ENCODE assay signal across 8 cellular contexts in the genomic region with DNA sequence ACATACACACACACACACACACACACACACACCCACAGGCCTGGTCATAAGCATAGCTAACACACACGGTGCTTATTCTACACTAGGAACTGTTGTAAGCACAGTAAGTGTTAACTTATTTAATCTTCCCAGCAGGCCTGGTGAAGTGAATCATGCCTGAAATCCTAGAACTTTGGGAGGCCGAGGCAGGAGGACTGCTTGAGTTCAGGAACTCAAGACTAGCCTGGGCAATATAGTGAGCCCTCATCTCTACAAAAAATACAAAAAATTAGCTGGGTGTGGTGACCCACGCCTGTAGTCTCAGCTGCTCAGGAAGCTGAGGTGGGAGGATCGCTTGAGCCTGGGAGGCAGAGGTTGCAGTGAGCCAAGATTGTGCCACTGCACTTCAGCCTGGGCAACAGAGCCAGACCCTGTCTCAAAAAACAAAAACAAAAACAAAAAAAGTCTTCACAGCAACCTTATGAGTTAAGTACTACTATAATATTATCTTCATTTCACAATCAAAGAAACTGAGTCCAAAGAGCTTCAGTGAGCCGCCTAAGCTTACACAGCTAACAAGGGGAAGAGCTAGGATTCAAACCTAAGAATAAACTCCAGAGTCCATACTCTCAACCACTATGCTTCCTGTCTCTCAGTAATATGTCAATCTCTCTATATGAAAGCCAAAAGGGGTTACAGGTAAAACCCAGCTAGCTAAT. TPM values are rescaled to one million over a fixed set of nuclear protein-coding genes. Genes with fewer than 3 reads are reported as not detected.
A peak's percentile ranks its signal among the peaks of the same experiment; 100 is the strongest.
DNase-seq lines count a peak whose midpoint lies in the region; ATAC-seq and TF ChIP-seq lines count a peak whose summit lies in the region.

No MANE protein-coding gene starts in this region.

- no peak for ATAC-seq in DND-41 (ENCODE audit: insufficient read depth, low read depth)
- no peak for ATAC-seq in GM18505 (IDR thresholded peaks at IDR 0.05; ENCODE audit: unreplicated experiment)

- H3K4me3 ChIP-seq in DND-41 (ENCODE audit: low read depth in 1 of 2, low read length in 2 of 2) (peak overlapping the region in 1 of 2 experiments; percentile 93; a peak in 3 of 4 replicates), endodermal cell (ENCODE audit: low read length) (peak overlapping the region; percentile 89), parathyroid adenoma (ENCODE audit: low read depth, low read length) (no peak overlapping the region)

- no peak overlapping the region for H3K27ac Mint-ChIP-seq in endodermal cell

- no peaks in the 10 kb centered on the region for H4K20me1 ChIP-seq in DND-41 (ENCODE audit: insufficient read depth, low read length)

- H3K36me3 ChIP-seq in DND-41 (ENCODE audit: insufficient read depth, low read length) (no peaks in the 10 kb centered on the region; the same call in none of the 2 replicates), endodermal cell (ENCODE audit: control insufficient read depth, insufficient read depth, low read length) (peaks cover 3% of the 10 kb centered on the region), parathyroid adenoma (ENCODE audit: control insufficient read depth, insufficient read depth, low read length) (no peaks in the 10 kb centered on the region)

- H2AFZ ChIP-seq in DND-41 (ENCODE audit: low read depth, low read length), result no peak overlapping the region
- H2AFZ ChIP-seq in parathyroid adenoma, result no peak overlapping the region

- TF ChIP-seq POLR2A in GM18505 (IDR thresholded peaks at IDR 0.05; ENCODE audit: borderline replicate concordance, extremely low read depth, insufficient read depth, insufficient read length), result no peak

- no peaks in the 10 kb centered on the region for H3K27me3 ChIP-seq in DND-41 (ENCODE audit: insufficient read depth, low read length, poor library complexity)
- H3K27me3 ChIP-seq in endodermal cell (ENCODE audit: control insufficient read depth, insufficient read depth, low read length, poor library complexity, severe bottlenecking), result peaks cover 17% of the 10 kb centered on the region
- no peaks in the 10 kb centered on the region for H3K27me3 ChIP-seq in parathyroid adenoma (ENCODE audit: control insufficient read depth, insufficient read depth, low read length)

- H3K9ac ChIP-seq in DND-41 (ENCODE audit: low read depth, low read length) (peak overlapping the region; percentile 92), endodermal cell (ENCODE audit: extremely low read depth, low read length, poor library complexity, severe bottlenecking) (no peak overlapping the region), parathyroid adenoma (no peak overlapping the region)

- peaks cover 72% of the 10 kb centered on the region for H3K79me2 ChIP-seq in DND-41 (ENCODE audit: insufficient read depth, low read length)
- peaks cover 7% of the 10 kb centered on the region for H3K79me2 ChIP-seq in parathyroid adenoma

- H3K4me3 Mint-ChIP-seq in endodermal cell, result peak overlapping the region; percentile 80

- H3K27me3 Mint-ChIP-seq in endodermal cell (ENCODE audit: insufficient read depth), result peaks cover 25% of the 10 kb centered on the region

- 87 to 90% methylated on average over 3 to 5 of the region's 5 CpGs for WGBS in endodermal cell (ENCODE audit: insufficient coverage in 1 of 2, insufficient read length in 1 of 2), 2 experiments

- peak overlapping the region; percentile 77 for H3K4me2 ChIP-seq in DND-41 (ENCODE audit: insufficient read depth, low read length)
- H3K4me2 ChIP-seq in parathyroid adenoma (ENCODE audit: low read length), result peak overlapping the region; percentile 86

- no peak for TF ChIP-seq CTCF in DND-41 (IDR thresholded peaks at IDR 0.05; ENCODE audit: borderline replicate concordance, extremely low read depth, low read length, poor library complexity, severe bottlenecking)
- no peak for TF ChIP-seq CTCF in endodermal cell (conservative IDR thresholded peaks at IDR 0.05)
- no peak for TF ChIP-seq CTCF in parathyroid adenoma (IDR thresholded peaks at IDR 0.05)
- TF ChIP-seq CTCF in GM10266 (IDR thresholded peaks at IDR 0.05; ENCODE audit: control insufficient read depth, insufficient read depth, low read depth, missing control alignments), result no peak

- no peaks in the 10 kb centered on the region for H3K9me3 Mint-ChIP-seq in endodermal cell

- DNase-seq in DND-41 (peak; percentile 16), RKO (ENCODE audit: low spot score) (peak; percentile 70), endodermal cell (no peak), cerebellum (ENCODE audit: low spot score) (no peak), GM10266 (ENCODE audit: extremely low spot score) (no peak), NCI-H2227 (lab: John Stamatoyannopoulos, UW; ENCODE audit: unreplicated experiment) (no peak)

- H3K27ac ChIP-seq in DND-41 (ENCODE audit: low read length), result peak overlapping the region; percentile 64
- no peak overlapping the region for H3K27ac ChIP-seq in endodermal cell (ENCODE audit: low read depth, low read length)
- no peak overlapping the region for H3K27ac ChIP-seq in parathyroid adenoma

- H3K36me3 Mint-ChIP-seq in endodermal cell (ENCODE audit: low read depth), result peaks cover 4% of the 10 kb centered on the region

- H3K4me1 Mint-ChIP-seq in endodermal cell, result peaks cover 24% of the 10 kb centered on the region

- H3K9me3 ChIP-seq in DND-41 (ENCODE audit: insufficient read depth, low read length, severe bottlenecking), result no peaks in the 10 kb centered on the region
- H3K9me3 ChIP-seq in endodermal cell (ENCODE audit: control insufficient read depth, low read length), result no peaks in the 10 kb centered on the region
- H3K9me3 ChIP-seq in parathyroid adenoma (ENCODE audit: control insufficient read depth, low read length), result no peaks in the 10 kb centered on the region

- peaks cover 53% of the 10 kb centered on the region for H3K4me1 ChIP-seq in DND-41 (ENCODE audit: insufficient read depth, low read length)
- peaks cover 5% of the 10 kb centered on the region for H3K4me1 ChIP-seq in endodermal cell (ENCODE audit: control insufficient read depth, insufficient read depth, low read length)
- no peaks in the 10 kb centered on the region for H3K4me1 ChIP-seq in parathyroid adenoma

RNA-seq across cellular contexts. Expression of a gene that starts 2.3 kb away (rescaled TPM):
- total RNA-seq in endodermal cell (10 to 100 TPM in 1 of 2 donors, 1 to 10 TPM in 1; 5.0 to 10.7 TPM), cerebellum (46.2 TPM)
- 15.5 TPM for polyA plus RNA-seq in endodermal cell (2013, experiment 1 of 2)
- polyA plus RNA-seq in endodermal cell (2013, experiment 2 of 2), result 16.7 TPM

Comparison
In these comparisons a context has a peak if more than half of its experiments do, and no peak if none do; other contexts are left out.
1. DNase-seq: peak in DND-41 (single experiment) and RKO (single experiment); none in endodermal cell (single experiment), cerebellum (single experiment), GM10266 (single experiment) and NCI-H2227 (single experiment).